In the genomic region with DNA sequence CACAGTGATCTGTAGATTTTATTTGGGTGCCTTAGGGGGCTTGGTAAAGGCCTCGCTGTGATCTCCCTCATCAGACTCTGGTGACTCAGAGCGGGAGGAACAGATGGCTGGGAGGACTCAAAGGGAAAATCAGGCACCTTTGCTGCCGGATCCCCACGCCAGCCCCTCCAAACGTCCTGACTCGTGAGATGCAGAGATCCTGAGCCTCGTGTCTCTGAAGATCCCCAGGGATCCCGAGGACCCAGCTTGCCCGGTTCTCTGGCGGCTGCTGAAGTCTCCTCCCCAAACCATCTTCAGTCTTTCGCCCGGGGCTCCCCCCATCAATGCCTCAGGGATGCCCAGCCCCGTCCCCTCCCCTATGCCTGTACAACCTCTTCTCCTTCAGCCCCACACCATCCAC, we compare ENCODE assay signal across 2 cellular contexts.
TF ChIP-seq lines count a peak whose summit lies in the region.

No MANE protein-coding gene starts in this region.

TF ChIP-seq in SK-N-SH, 30 proteins besides CTCF, POLR2A, EP300 and RAD21 (continued from another document):
- no peak for TF ChIP-seq NRF1 (IDR thresholded peaks at IDR 0.05; ENCODE audit: low read depth, low read length)

TF ChIP-seq in SK-N-SH treated with all-trans-retinoic acid at 6 μM for 48 hours, 23 proteins besides CTCF, POLR2A, EP300 and RAD21 (continued from another document):
- TF ChIP-seq, protein P1, sequence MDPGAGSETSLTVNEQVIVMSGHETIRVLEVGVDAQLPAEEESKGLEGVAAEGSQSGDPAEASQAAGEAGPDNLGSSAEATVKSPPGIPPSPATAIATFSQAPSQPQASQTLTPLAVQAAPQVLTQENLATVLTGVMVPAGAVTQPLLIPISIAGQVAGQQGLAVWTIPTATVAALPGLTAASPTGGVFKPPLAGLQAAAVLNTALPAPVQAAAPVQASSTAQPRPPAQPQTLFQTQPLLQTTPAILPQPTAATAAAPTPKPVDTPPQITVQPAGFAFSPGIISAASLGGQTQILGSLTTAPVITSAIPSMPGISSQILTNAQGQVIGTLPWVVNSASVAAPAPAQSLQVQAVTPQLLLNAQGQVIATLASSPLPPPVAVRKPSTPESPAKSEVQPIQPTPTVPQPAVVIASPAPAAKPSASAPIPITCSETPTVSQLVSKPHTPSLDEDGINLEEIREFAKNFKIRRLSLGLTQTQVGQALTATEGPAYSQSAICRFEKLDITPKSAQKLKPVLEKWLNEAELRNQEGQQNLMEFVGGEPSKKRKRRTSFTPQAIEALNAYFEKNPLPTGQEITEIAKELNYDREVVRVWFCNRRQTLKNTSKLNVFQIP (CRISPR knock-in tag; IDR thresholded peaks at IDR 0.05; ENCODE audit: borderline replicate concordance, low read depth) = no peak
- TF ChIP-seq ESRRG (CRISPR knock-in tag; IDR thresholded peaks at IDR 0.05) = no peak
- TF ChIP-seq ZNF8 (CRISPR knock-in tag; IDR thresholded peaks at IDR 0.05) = no peak
- no peak for TF ChIP-seq ZFP3 (CRISPR knock-in tag; IDR thresholded peaks at IDR 0.05)
- TF ChIP-seq, protein P2, sequence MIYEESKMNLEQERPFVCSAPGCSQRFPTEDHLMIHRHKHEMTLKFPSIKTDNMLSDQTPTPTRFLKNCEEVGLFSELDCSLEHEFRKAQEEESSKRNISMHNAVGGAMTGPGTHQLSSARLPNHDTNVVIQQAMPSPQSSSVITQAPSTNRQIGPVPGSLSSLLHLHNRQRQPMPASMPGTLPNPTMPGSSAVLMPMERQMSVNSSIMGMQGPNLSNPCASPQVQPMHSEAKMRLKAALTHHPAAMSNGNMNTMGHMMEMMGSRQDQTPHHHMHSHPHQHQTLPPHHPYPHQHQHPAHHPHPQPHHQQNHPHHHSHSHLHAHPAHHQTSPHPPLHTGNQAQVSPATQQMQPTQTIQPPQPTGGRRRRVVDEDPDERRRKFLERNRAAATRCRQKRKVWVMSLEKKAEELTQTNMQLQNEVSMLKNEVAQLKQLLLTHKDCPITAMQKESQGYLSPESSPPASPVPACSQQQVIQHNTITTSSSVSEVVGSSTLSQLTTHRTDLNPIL (CRISPR knock-in tag; IDR thresholded peaks at IDR 0.05; ENCODE audit: low read depth) = no peak
- TF ChIP-seq TOX (CRISPR knock-in tag; IDR thresholded peaks at IDR 0.05; ENCODE audit: borderline replicate concordance) = no peak
- TF ChIP-seq ISL1 (CRISPR knock-in tag; IDR thresholded peaks at IDR 0.05) = no peak
- TF ChIP-seq GLIS3 (CRISPR knock-in tag; IDR thresholded peaks at IDR 0.05) = no peak
- TF ChIP-seq ARNTL (CRISPR knock-in tag; IDR thresholded peaks at IDR 0.05; ENCODE audit: borderline replicate concordance, low read depth) = no peak
- TF ChIP-seq CSDC2 (CRISPR knock-in tag; IDR thresholded peaks at IDR 0.05) = no peak
- TF ChIP-seq PPARA (CRISPR knock-in tag; IDR thresholded peaks at IDR 0.05; ENCODE audit: borderline replicate concordance) = no peak
